ENCODE assay signal across 9 cellular contexts in the genomic region with DNA sequence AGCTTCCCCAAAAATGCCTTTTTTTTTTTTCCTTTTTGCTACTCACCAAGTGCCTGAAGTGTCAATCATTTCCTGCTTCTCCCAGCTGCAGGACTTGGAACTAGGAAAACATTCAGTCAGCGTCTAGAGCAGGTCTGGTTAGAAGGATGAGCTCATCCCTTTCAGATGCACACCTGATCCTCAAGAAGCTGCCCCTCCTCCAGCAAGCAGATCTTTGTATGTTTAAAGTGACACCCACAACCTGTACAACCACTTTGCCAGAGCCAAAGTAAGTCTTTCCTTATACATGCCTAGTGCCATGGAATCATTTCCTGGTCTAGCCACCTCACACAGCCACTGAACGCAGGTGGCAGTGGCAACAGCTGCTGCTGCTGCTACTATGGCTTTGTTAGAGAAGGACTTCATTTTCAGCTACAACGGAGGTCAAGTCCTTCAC. TPM values are rescaled to one million over a fixed set of nuclear protein-coding genes. Genes with fewer than 3 reads are reported as not detected.
A peak's percentile ranks its signal among the peaks of the same experiment; 100 is the strongest.
DNase-seq lines count a peak whose midpoint lies in the region; FAIRE-seq and TF ChIP-seq lines count a peak whose summit lies in the region.
"Had no signal": no experiment of that assay in that cellular context is flagged by ENCODE, and none has a peak within 500 bp of the region (broad histone marks: within the 10 kb centered on the region; RNA-seq: fewer than 3 reads in every experiment).

No MANE protein-coding gene starts in this region.

- H3K9me3 ChIP-seq in osteoblast (ENCODE audit: low read depth, low read length) (no peaks in the 10 kb centered on the region), kidney (ENCODE audit: control insufficient read depth in 1 of 2, low read length in 2 of 2) (no peaks in the 10 kb centered on the region), tibial nerve (no peaks in the 10 kb centered on the region)
- H3K9me3 ChIP-seq: BLaER1 had no signal

- in situ Hi-C loops in ACHN (cut with HindIII; ENCODE audit: low pct_ligation_motif_present, low pct_unique_long_range_greater_than_20kb, low sequenced_read_pairs), result no loop called here

- no peaks in the 10 kb centered on the region for H3K27me3 ChIP-seq in osteoblast (ENCODE audit: insufficient read depth, low read length)
- H3K27me3 ChIP-seq in tibial nerve, result no peaks in the 10 kb centered on the region
- H3K27me3 ChIP-seq: BLaER1 had no signal

- TF ChIP-seq EP300 in Ishikawa (IDR thresholded peaks at IDR 0.05; ENCODE audit: borderline replicate concordance), result peak; percentile 66; the same call in 1 of the 2 replicates
- TF ChIP-seq EP300 in tibial nerve (IDR thresholded peaks at IDR 0.05), result no peak

- peak; percentile 33; the same call in 1 of the 2 replicates for TF ChIP-seq RAD21 in Ishikawa (IDR thresholded peaks at IDR 0.05; ENCODE audit: low read depth)

- H3K79me2 ChIP-seq in osteoblast (ENCODE audit: insufficient read depth, low read length), result no peaks in the 10 kb centered on the region

- WGBS in tibial nerve, 2 donors, result 40 to 43% methylated on average over 3 of the region's 3 CpGs

- H3K4me1 Mint-ChIP-seq in MCF 10A (ENCODE audit: insufficient read depth, unreplicated experiment) (peaks cover 10% of the 10 kb centered on the region), mesothelial cell of epicardium (peaks cover 8% of the 10 kb centered on the region)

- CTCF ChIA-PET in MCF 10A (lab: Yijun Ruan, JAX), result interaction anchor here (0.6 to 2.5 kb wide), 5 partner anchors 10 to 80 kb away, joined by 3 to 8 read pairs (median 4); a partner anchor contains a TSS

- intact Hi-C loops in MCF 10A (cut with micrococcal nuclease) (no loop called here), kidney (cut with DNase I) (no loop called here)

- H4K20me1 ChIP-seq in osteoblast (ENCODE audit: insufficient read depth, low read length), result no peaks in the 10 kb centered on the region
- H4K20me1 ChIP-seq: BLaER1 had no signal

- POLR2A ChIA-PET in MCF 10A (lab: Yijun Ruan, JAX), result interaction anchor here (0.6 to 3.0 kb wide), 12 partner anchors 9 to 345 kb away, joined by 3 to 12 read pairs (median 4); a partner anchor contains a TSS

- no peak overlapping the region for H3K27ac ChIP-seq in osteoblast (ENCODE audit: low read depth, low read length)
- H3K27ac ChIP-seq in kidney (ENCODE audit: low read depth in 2 of 2, low read length in 2 of 2), result no peak overlapping the region
- H3K27ac ChIP-seq in tibial nerve, result no peak overlapping the region
- H3K27ac ChIP-seq: BLaER1 had no signal

- TF ChIP-seq CTCF in MCF 10A (IDR thresholded peaks at IDR 0.05; ENCODE audit: unreplicated experiment), result no peak
- no peak for TF ChIP-seq CTCF in mesothelial cell of epicardium (IDR thresholded peaks at IDR 0.05; ENCODE audit: unreplicated experiment)
- TF ChIP-seq CTCF in osteoblast (IDR thresholded peaks at IDR 0.05; ENCODE audit: extremely low read depth, low read depth, low read length), result no peak
- TF ChIP-seq CTCF in kidney (IDR thresholded peaks at IDR 0.05; ENCODE audit: borderline replicate concordance, extremely low read depth, insufficient read depth), result no peak
- no peak for TF ChIP-seq CTCF in tibial nerve (IDR thresholded peaks at IDR 0.05)

- no peak overlapping the region for H3K4me3 Mint-ChIP-seq in MCF 10A (ENCODE audit: unreplicated experiment)
- H3K4me3 Mint-ChIP-seq in mesothelial cell of epicardium, result no peak overlapping the region

- H2AFZ ChIP-seq in osteoblast (ENCODE audit: low read length), result no peak overlapping the region

- H3K4me1 ChIP-seq in osteoblast (ENCODE audit: insufficient read depth, low read length) (no peaks in the 10 kb centered on the region), kidney (ENCODE audit: control insufficient read depth in 1 of 2, insufficient read depth in 1 of 2, low read depth in 1 of 2, low read length in 2 of 2) (no peaks in the 10 kb centered on the region), tibial nerve (no peaks in the 10 kb centered on the region)
- H3K4me1 ChIP-seq: BLaER1 had no signal

- H3K4me2 ChIP-seq in osteoblast (ENCODE audit: insufficient read depth, low read length), result no peak overlapping the region
- H3K4me2 ChIP-seq: BLaER1 had no signal

- TF ChIP-seq POLR2A in tibial nerve (IDR thresholded peaks at IDR 0.05), result no peak

- H3K36me3 ChIP-seq in osteoblast (ENCODE audit: insufficient read depth, low read length) (no peaks in the 10 kb centered on the region), kidney (ENCODE audit: control insufficient read depth in 1 of 2, insufficient read depth in 2 of 2, low read length in 2 of 2) (no peaks in the 10 kb centered on the region), tibial nerve (peaks cover 0 to 9% (median 0%) of the 10 kb centered on the region in 3 donors)
- H3K36me3 ChIP-seq: BLaER1 had no signal

- H3K4me3 ChIP-seq in osteoblast (ENCODE audit: insufficient read depth, low read length) (no peak overlapping the region), kidney (ENCODE audit: low read length in 2 of 2) (no peak overlapping the region), tibial nerve (no peak overlapping the region)
- H3K4me3 ChIP-seq: BLaER1 had no signal

- H3K36me3 Mint-ChIP-seq in MCF 10A (ENCODE audit: insufficient read depth, unreplicated experiment), result no peaks in the 10 kb centered on the region
- H3K36me3 Mint-ChIP-seq in mesothelial cell of epicardium, result peaks cover 7% of the 10 kb centered on the region

- H3K27ac Mint-ChIP-seq in MCF 10A (ENCODE audit: low read depth, unreplicated experiment), result no peak overlapping the region
- H3K27ac Mint-ChIP-seq in mesothelial cell of epicardium, result peak overlapping the region; percentile 30

- peak; percentile 47 for DNase-seq in ACHN
- peak; percentile 36 for DNase-seq in MCF 10A (ENCODE audit: unreplicated experiment)
- DNase-seq in mesothelial cell of epicardium (ENCODE audit: low spot score in 2 of 2, unreplicated experiment in 2 of 2), result no peak
- DNase-seq in osteoblast (ENCODE audit: insufficient read length, low spot score, missing footprints), result no peak
- no peak for DNase-seq in NOMO-1 treated with DMSO at 0.1 percent for 48 hours (lab: John Stamatoyannopoulos, UW; ENCODE audit: unreplicated experiment)
- DNase-seq in kidney, result no peak
- DNase-seq in tibial nerve (ENCODE audit: low spot score in 2 of 2), result no peak

- BruUV-seq in MCF 10A (replicated peaks; lab: Mats Ljungman, UMichigan), result no TSS peak

- H3K27me3 Mint-ChIP-seq in MCF 10A (ENCODE audit: insufficient read depth, unreplicated experiment) (no peaks in the 10 kb centered on the region), mesothelial cell of epicardium (ENCODE audit: low read depth) (no peaks in the 10 kb centered on the region)

- no peak overlapping the region for H3K9ac ChIP-seq in kidney (ENCODE audit: low read length in 2 of 2)
- H3K9ac ChIP-seq: BLaER1 had no signal

- no peaks in the 10 kb centered on the region for H3K9me3 Mint-ChIP-seq in MCF 10A (ENCODE audit: unreplicated experiment)
- H3K9me3 Mint-ChIP-seq in mesothelial cell of epicardium, result no peaks in the 10 kb centered on the region

- FAIRE-seq in kidney (lab: Jason Lieb, UNC), result no peak

TF ChIP-seq in Ishikawa, 13 proteins besides CTCF, POLR2A, EP300 and RAD21 (continues in another document):
- no peak for TF ChIP-seq FOXM1 (IDR thresholded peaks at IDR 0.05; ENCODE audit: borderline replicate concordance, low read depth)
- TF ChIP-seq, protein P1, sequence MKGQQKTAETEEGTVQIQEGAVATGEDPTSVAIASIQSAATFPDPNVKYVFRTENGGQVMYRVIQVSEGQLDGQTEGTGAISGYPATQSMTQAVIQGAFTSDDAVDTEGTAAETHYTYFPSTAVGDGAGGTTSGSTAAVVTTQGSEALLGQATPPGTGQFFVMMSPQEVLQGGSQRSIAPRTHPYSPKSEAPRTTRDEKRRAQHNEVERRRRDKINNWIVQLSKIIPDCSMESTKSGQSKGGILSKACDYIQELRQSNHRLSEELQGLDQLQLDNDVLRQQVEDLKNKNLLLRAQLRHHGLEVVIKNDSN (IDR thresholded peaks at IDR 0.05), result peak; percentile 66
- TF ChIP-seq NFIC (IDR thresholded peaks at IDR 0.05), result peak; percentile 66
- peak; percentile 38; the same call in 1 of the 2 replicates for TF ChIP-seq CEBPB (IDR thresholded peaks at IDR 0.05)

RNA-seq across cellular contexts. Expression of a gene that starts 10.4 kb away (rescaled TPM):
- total RNA-seq in MCF 10A (2022), result 19.6 and 21.4 TPM in 2 replicates
- total RNA-seq in mesothelial cell of epicardium, result 24.5 to 26.9 TPM (median 26.7 TPM) in 3 replicates
- total RNA-seq in osteoblast, result 23.0 and 25.0 TPM in 2 replicates
- 46.9 TPM for total RNA-seq in kidney
- 5.8 TPM for polyA plus RNA-seq in kidney (ENCODE audit: insufficient read depth, low read depth, low replicate concordance)
- total RNA-seq in tibial nerve, result 100 to 1,000 TPM in 3 of 4 donors, 10 to 100 TPM in 1; 96.6 to 172 (median 125) TPM

RNA-seq across cellular contexts. Expression of a gene that starts 39.8 kb away (rescaled TPM):
- not detected in 2 replicates for total RNA-seq in MCF 10A (2022)
- 1.4 to 2.1 TPM (median 1.7 TPM) in 3 replicates for total RNA-seq in mesothelial cell of epicardium
- total RNA-seq in osteoblast, result not detected in 2 replicates
- 3.5 TPM for total RNA-seq in kidney
- polyA plus RNA-seq in kidney (ENCODE audit: insufficient read depth, low read depth, low replicate concordance), result 9.2 TPM
- 1 to 10 TPM in 2 of 4 donors, under 1 TPM in 2; 0.42 to 3.9 (median 1.4) TPM for total RNA-seq in tibial nerve

RNA-seq across cellular contexts. Expression of a gene that starts 54.3 kb away (rescaled TPM):
- total RNA-seq in MCF 10A (2022) (not detected in 2 replicates), mesothelial cell of epicardium (0.07 to 0.22 TPM (median 0.11 TPM) in 3 replicates), osteoblast (under 0.01 TPM in 1 of 2 replicates, not detected in the other), kidney (0.38 TPM), tibial nerve (not detected)
- polyA plus RNA-seq in kidney (ENCODE audit: insufficient read depth, low read depth, low replicate concordance), result 0.15 TPM

Comparison
In these comparisons a context has a peak if more than half of its experiments do, and no peak if none do; other contexts are left out.
1. DNase-seq: peak in ACHN (single experiment) and MCF 10A (single experiment); none in mesothelial cell of epicardium (0 of 2), osteoblast (single experiment), NOMO-1 treated with DMSO at 0.1 percent for 48 hours (single experiment), kidney (single experiment) and tibial nerve (0 of 2).